In the genomic region with DNA sequence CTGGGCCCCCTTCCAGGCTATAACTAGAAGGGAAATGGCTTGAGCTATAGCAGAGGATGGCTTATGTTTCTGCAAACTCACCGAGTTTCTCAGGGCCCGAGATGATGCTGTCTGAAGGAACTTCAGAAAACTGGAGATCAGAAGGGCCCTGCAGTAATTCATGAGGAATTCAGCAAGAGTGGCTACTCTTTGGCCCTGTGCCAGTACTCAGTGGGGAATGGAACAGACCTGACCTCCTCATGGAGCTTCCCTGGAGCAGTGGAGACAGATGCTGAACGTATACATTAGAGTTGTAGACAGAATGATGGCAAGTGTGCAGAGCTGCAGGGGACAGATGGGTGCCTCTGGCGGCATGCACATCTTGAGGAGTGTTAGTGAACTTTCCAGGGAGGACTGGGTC, we compare ENCODE assay signal across 25 cellular contexts. TPM values are rescaled to one million over a fixed set of nuclear protein-coding genes. Genes with fewer than 3 reads are reported as not detected.
DNase-seq lines count a peak whose midpoint lies in the region; ATAC-seq, FAIRE-seq and TF ChIP-seq lines count a peak whose summit lies in the region.
"Had no signal": no experiment of that assay in that cellular context is flagged by ENCODE, and none has a peak within 500 bp of the region (broad histone marks: within the 10 kb centered on the region; RNA-seq: fewer than 3 reads in every experiment).

No MANE protein-coding gene starts in this region.

- DNase-seq in EH (ENCODE audit: low read depth), result peak; percentile 24
- DNase-seq in M059J (ENCODE audit: low read depth), result peak; percentile 8
- DNase-seq in K562 (ENCODE audit: extremely low read depth in 1 of 4, low spot score in 3 of 4), result no peak
- peak; percentile 15 for DNase-seq in iris pigment epithelial cell (ENCODE audit: low read depth)
- no peak for DNase-seq in testis
- DNase-seq in DMS53 (lab: John Stamatoyannopoulos, UW), result no peak
- DNase-seq in breast epithelium (ENCODE audit: low spot score in 2 of 2), result no peak
- DNase-seq: C1 segment of cervical spinal cord, GF-D8, GM23248, Karpas-422, MM.1S, NCI-H1092, NCI-H146, NCI-H2029 treated with DMSO at 0.1 percent for 48 hours, NCI-H2171 treated with DMSO at 0.1 percent for 48 hours, PC-9, SIG-M5 had no signal

- no peaks in the 10 kb centered on the region for H3K9me1 ChIP-seq in K562 (ENCODE audit: control insufficient read depth, insufficient read depth, low read length)

- no peaks in the 10 kb centered on the region for H3K79me2 ChIP-seq in K562 (ENCODE audit: control insufficient read depth, insufficient read depth, low read length)

- H3K9ac ChIP-seq in K562 (ENCODE audit: insufficient read depth in 1 of 2, low read depth in 2 of 2, low read length in 2 of 2), result no peak overlapping the region
- H3K9ac ChIP-seq: GM23248 had no signal

- no peak overlapping the region for H3K4me2 ChIP-seq in K562 (ENCODE audit: insufficient read depth, low read length)
- H3K4me2 ChIP-seq: A549, PC-9 had no signal

- CTCF ChIA-PET in K562 (lab: Yijun Ruan, JAX; ENCODE audit: low intra/inter-chr PET ratio), result interaction anchor here (3.7 kb wide), 1 partner anchor 145 kb away, joined by 12 read pairs; no protein-coding TSS in a partner anchor

- no peaks in the 10 kb centered on the region for H3K36me3 ChIP-seq in K562 (ENCODE audit: control insufficient read depth, insufficient read depth, low read length)
- H3K36me3 ChIP-seq in testis (ENCODE audit: low read depth, missing control alignments), result no peaks in the 10 kb centered on the region
- H3K36me3 ChIP-seq in breast epithelium, result no peaks in the 10 kb centered on the region
- H3K36me3 ChIP-seq: HAP-1 had no signal

- ATAC-seq in K562 (no peak), GM19455 (IDR thresholded peaks at IDR 0.05; ENCODE audit: unreplicated experiment) (no peak)

- TF ChIP-seq POLR2A in K562 (conservative IDR thresholded peaks at IDR 0.05) (no peak), testis (IDR thresholded peaks at IDR 0.05) (no peak), breast epithelium (IDR thresholded peaks at IDR 0.05) (no peak)

- H3K4me1 ChIP-seq in K562 (replicated peaks in 1 of 2; ENCODE audit: control insufficient read depth in 2 of 2, insufficient read depth in 2 of 2, low read length in 2 of 2) (peaks cover 0 to 2% of the 10 kb centered on the region in 2 experiments; a peak in 2 of 5 replicates), testis (no peaks in the 10 kb centered on the region), breast epithelium (no peaks in the 10 kb centered on the region)
- H3K4me1 ChIP-seq: A549, HAP-1 had no signal

- H2AFZ ChIP-seq in K562 (ENCODE audit: low read depth, low read length), result no peak overlapping the region
- H2AFZ ChIP-seq: GM23248, PC-9 had no signal

- no peak for FAIRE-seq in K562 (lab: Jason Lieb, UNC)
- FAIRE-seq: A549 had no signal

- TF ChIP-seq CTCF in K562 (IDR thresholded peaks at IDR 0.05 in 2 of 3, conservative IDR thresholded peaks at IDR 0.05 in 1 of 3; ENCODE audit: insufficient read depth in 2 of 3, low read depth in 1 of 3, low read length in 3 of 3) (no peak), testis (IDR thresholded peaks at IDR 0.05) (no peak), breast epithelium (IDR thresholded peaks at IDR 0.05) (no peak)

- intact Hi-C loops in K562 (cut with micrococcal nuclease), result loop anchor here (5.0 kb wide), 1 partner anchor 263 kb away; no protein-coding TSS in a partner anchor
- intact Hi-C loops in testis (cut with DNase I; ENCODE audit: low total_unique reads), result no loop called here
- intact Hi-C loops in breast epithelium (cut with DNase I; ENCODE audit: low total_unique reads), result no loop called here

- BruUV-seq in K562 (replicated peaks; lab: Mats Ljungman, UMichigan), result no TSS peak

- peaks cover 10 to 67% of the 10 kb centered on the region in 2 experiments; a peak in 4 of 5 replicates for H3K27me3 ChIP-seq in K562 (ENCODE audit: control insufficient read depth in 2 of 2, insufficient read depth in 2 of 2, low read length in 2 of 2)
- no peaks in the 10 kb centered on the region for H3K27me3 ChIP-seq in testis
- peaks cover 0 to 20% of the 10 kb centered on the region in 2 donors for H3K27me3 ChIP-seq in breast epithelium

- no peak overlapping the region for H3K27ac ChIP-seq in K562 (ENCODE audit: extremely low read depth, low read depth, low read length)
- H3K27ac ChIP-seq in testis, result no peak overlapping the region
- H3K27ac ChIP-seq in breast epithelium, result no peak overlapping the region
- H3K27ac ChIP-seq: A549, GM23248, HL-60, PC-9, RWPE1 had no signal

- no peak for TF ChIP-seq EP300 in K562 (IDR thresholded peaks at IDR 0.05; ENCODE audit: low read length)

- TF ChIP-seq RAD21 in K562 (CRISPR knock-in tag; conservative IDR thresholded peaks at IDR 0.05 in 1 of 2, IDR thresholded peaks at IDR 0.05 in 1 of 2), result no peak

- H3K9me3 ChIP-seq in K562 (replicated peaks; ENCODE audit: control insufficient read depth, insufficient read depth, low read depth, low read length) (no peaks in the 10 kb centered on the region), testis (no peaks in the 10 kb centered on the region), breast epithelium (no peaks in the 10 kb centered on the region)
- H3K9me3 ChIP-seq: A549, HAP-1 had no signal

- WGBS in K562 (ENCODE audit: insufficient coverage, low coverage, missing lambda C conversion rate), result 2% methylated on average over 4 of the region's 4 CpGs
- WGBS in testis, 2 donors, result 80 to 86% methylated on average over 4 of the region's 4 CpGs

- POLR2A ChIA-PET in K562 (lab: Yijun Ruan, JAX), result interaction anchor here (0.7 kb wide), 1 partner anchor 153 kb away, joined by 3 read pairs; no protein-coding TSS in a partner anchor

- in situ Hi-C loops in K562 (cut with MboI), result loop anchor here (5.0 kb wide), 1 partner anchor 323 kb away; no protein-coding TSS in a partner anchor

- no peak overlapping the region for H3K4me3 ChIP-seq in K562
- no peak overlapping the region for H3K4me3 ChIP-seq in testis
- no peak overlapping the region for H3K4me3 ChIP-seq in breast epithelium
- H3K4me3 ChIP-seq: A549, GM23248, HAP-1, PC-9 had no signal

- H4K20me1 ChIP-seq in K562 (replicated peaks; ENCODE audit: control insufficient read depth, insufficient read depth, low read length), result no peaks in the 10 kb centered on the region; the same call in 1 of the 2 replicates

TF ChIP-seq in K562, 482 proteins besides CTCF, POLR2A, EP300 and RAD21:
- TF ChIP-seq NFIX (CRISPR knock-in tag; IDR thresholded peaks at IDR 0.05; ENCODE audit: low read depth), result peak; percentile 25; the same call in 1 of the 2 replicates
- TF ChIP-seq NFIC (IDR thresholded peaks at IDR 0.05), result peak; percentile 77
- TF ChIP-seq, protein P1, sequence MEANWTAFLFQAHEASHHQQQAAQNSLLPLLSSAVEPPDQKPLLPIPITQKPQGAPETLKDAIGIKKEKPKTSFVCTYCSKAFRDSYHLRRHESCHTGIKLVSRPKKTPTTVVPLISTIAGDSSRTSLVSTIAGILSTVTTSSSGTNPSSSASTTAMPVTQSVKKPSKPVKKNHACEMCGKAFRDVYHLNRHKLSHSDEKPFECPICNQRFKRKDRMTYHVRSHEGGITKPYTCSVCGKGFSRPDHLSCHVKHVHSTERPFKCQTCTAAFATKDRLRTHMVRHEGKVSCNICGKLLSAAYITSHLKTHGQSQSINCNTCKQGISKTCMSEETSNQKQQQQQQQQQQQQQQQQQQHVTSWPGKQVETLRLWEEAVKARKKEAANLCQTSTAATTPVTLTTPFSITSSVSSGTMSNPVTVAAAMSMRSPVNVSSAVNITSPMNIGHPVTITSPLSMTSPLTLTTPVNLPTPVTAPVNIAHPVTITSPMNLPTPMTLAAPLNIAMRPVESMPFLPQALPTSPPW (CRISPR knock-in tag; IDR thresholded peaks at IDR 0.05), result no peak
- no peak for TF ChIP-seq C11orf30 (IDR thresholded peaks at IDR 0.05; ENCODE audit: low read depth)

RNA-seq across cellular contexts. Expression of a gene that starts 17.3 kb away (rescaled TPM):
- not detected in 2 replicates for total RNA-seq in M059J (2014; rRNA removed; shearing (Covaris generic))
- total RNA-seq in K562 (2011; cell fraction: chromatin; rRNA removed; ENCODE audit: low replicate concordance), result not detected in 2 replicates
- not detected in 2 replicates for total RNA-seq in K562 (2011; cell fraction: nucleolus; rRNA removed)
- not detected in 2 replicates for total RNA-seq in K562 (2011; cell fraction: nucleoplasm; rRNA removed)
- total RNA-seq in K562 (2014; rRNA removed) (not detected in 2 replicates), K562 (2014; rRNA removed; fragmentation: Illumina TruSeq; extraction: Trizol) (not detected in 2 replicates), K562 (2015; rRNA removed; fragmentation: Illumina TruSeq; extraction: Trizol) (not detected in 2 replicates), K562 (2021) (not detected in 2 replicates), testis (under 1 TPM in 1 of 2 donors, not detected in 1; 0.50 TPM), breast epithelium (not detected)
- polyA plus RNA-seq in K562 (2011; rRNA removed) (not detected in 2 replicates), K562 (2014; fragmentation: Illumina TruSeq; extraction: Trizol) (not detected in 2 replicates), K562 (2014; fragmentation: Nextera tagmentation; extraction: Ambion mirVana) (not detected), K562 (2014; rRNA removed) (not detected in 2 replicates), testis (ENCODE audit: insufficient read depth, low read depth, low replicate concordance) (not detected)
- not detected in 2 replicates for polyA plus RNA-seq in K562 (2011; cell fraction: cytosol; rRNA removed)
- not detected in 2 replicates for polyA plus RNA-seq in K562 (2011; cell fraction: nucleus; rRNA removed)
- not detected in 2 replicates for polyA plus RNA-seq in K562 (2012)
- polyA minus RNA-seq in K562 (2011; rRNA and poly(A)+ RNA removed), result not detected in 2 replicates
- not detected in 2 replicates for polyA minus RNA-seq in K562 (2011; cell fraction: cytosol; rRNA and poly(A)+ RNA removed)
- not detected in 2 replicates for polyA minus RNA-seq in K562 (2011; cell fraction: nucleus; rRNA and poly(A)+ RNA removed)
- total RNA-seq: GM23248, HT1080, NCI-H460, PC-9 had no signal
- polyA plus RNA-seq: A549, GM23248 had no signal

Comparison
In these comparisons a context has a peak if more than half of its experiments do, and no peak if none do; other contexts are left out.
1. DNase-seq: peak in EH (single experiment), M059J (single experiment) and iris pigment epithelial cell (single experiment); none in K562 (0 of 4), testis (single experiment), DMS53 (single experiment) and breast epithelium (0 of 2).